24 cellular contexts compared by ENCODE assay signal in the genomic region with DNA sequence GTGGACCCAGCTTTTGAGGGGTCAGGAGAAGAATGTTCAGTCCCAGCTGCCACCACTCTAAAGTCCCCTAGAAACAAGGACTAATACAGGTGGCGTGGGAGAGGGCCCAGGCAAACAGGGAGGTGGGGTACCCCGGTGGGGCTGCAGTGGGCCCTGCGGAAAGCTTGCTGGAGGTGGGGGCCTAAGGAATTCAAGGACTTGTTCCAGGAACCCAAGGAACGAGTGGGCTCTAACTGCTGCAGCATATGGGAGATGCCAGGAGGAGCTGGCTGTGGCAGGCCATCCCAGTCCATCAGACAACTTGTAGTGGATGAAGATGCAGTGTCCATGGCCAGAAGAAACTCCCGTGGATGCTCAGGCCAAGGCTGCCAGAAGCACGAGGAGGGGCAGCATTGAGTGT. TPM values are rescaled to one million over a fixed set of nuclear protein-coding genes. Genes with fewer than 3 reads are reported as not detected.
"Had no signal": no experiment of that assay in that cellular context is flagged by ENCODE, and none has a peak within 500 bp of the region (broad histone marks: within the 10 kb centered on the region; RNA-seq: fewer than 3 reads in every experiment).

No MANE protein-coding gene starts in this region.

- H3K27ac Mint-ChIP-seq: nephron; progenitor cell of endocrine pancreas; stimulated activated memory B cell treated with anti-CD40 and anti-IgM and Interleukin-4, amounts not matched to agents 10 μg/mL and 1 μg/mL and 100 μg/mL, for 72 hours; stimulated activated naive CD8-positive, alpha-beta T cell treated with anti-CD3 and anti-CD28 coated beads, Interleukin-15, Interleukin-2, amounts not matched to agents 100 ng/mL and 50 ng/mL, for 24 hours had no signal

- H3K4me1 ChIP-seq: upper lobe of right lung had no signal

- H3K36me3 ChIP-seq: gastrocnemius medialis, pancreas, upper lobe of right lung, vagina had no signal

- H3K27me3 Mint-ChIP-seq: stimulated activated memory B cell treated with anti-CD40 and anti-IgM and Interleukin-4, amounts not matched to agents 10 μg/mL and 1 μg/mL and 100 μg/mL, for 72 hours; stimulated activated naive CD8-positive, alpha-beta T cell treated with anti-CD3 and anti-CD28 coated beads, Interleukin-15, Interleukin-2, amounts not matched to agents 100 ng/mL and 50 ng/mL, for 24 hours had no signal

- H3K27ac ChIP-seq: coronary artery, dorsolateral prefrontal cortex, epithelial cell of prostate, esophagus muscularis mucosa, gastrocnemius medialis, heart right ventricle, pancreas, tibial artery, upper lobe of right lung, vagina had no signal

- H3K4me3 ChIP-seq: coronary artery, dorsolateral prefrontal cortex, esophagus muscularis mucosa, gastrocnemius medialis, heart right ventricle, pancreas, tibial artery, upper lobe of right lung, vagina had no signal

- DNase-seq: effector CD8-positive, alpha-beta T cell; gastrocnemius medialis; heart right ventricle; hypothalamus; occipital lobe; right cardiac atrium; small intestine; stimulated activated CD4-positive, alpha-beta T cell treated with anti-CD3 and anti-CD28 coated beads, Interleukin-2, amount 100 ng/mL, for 48 hours; stimulated activated CD8-positive, alpha-beta memory T cell treated with anti-CD3 and anti-CD28 coated beads, Interleukin-4, amount 100 ng/mL, for 48 hours; tibial artery; upper lobe of right lung had no signal

- H3K4me3 Mint-ChIP-seq: nephron; stimulated activated memory B cell treated with anti-CD40 and anti-IgM and Interleukin-4, amounts not matched to agents 10 μg/mL and 1 μg/mL and 100 μg/mL, for 72 hours; stimulated activated naive CD8-positive, alpha-beta T cell treated with anti-CD3 and anti-CD28 coated beads, Interleukin-15, Interleukin-2, amounts not matched to agents 100 ng/mL and 50 ng/mL, for 24 hours had no signal

- ATAC-seq: gastrocnemius medialis; heart right ventricle; left lobe of liver; pancreas; right cardiac atrium; stimulated activated memory B cell treated with anti-CD40 and anti-IgM and Interleukin-4, amounts not matched to agents 10 μg/mL and 1 μg/mL and 100 μg/mL, for 72 hours; upper lobe of right lung had no signal

- H3K9me3 ChIP-seq: pancreas had no signal

- H3K27me3 ChIP-seq: gastrocnemius medialis, tibial artery, upper lobe of right lung, vagina had no signal

RNA-seq across cellular contexts. Expression of gene SNX20, which starts 10.6 kb away (rescaled TPM):
- total RNA-seq: fibroblast of villous mesenchyme, progenitor cell of endocrine pancreas, temporal lobe had no signal

RNA-seq across cellular contexts. Expression of gene NOD2, which starts 22.9 kb away (rescaled TPM):
- total RNA-seq: fibroblast of villous mesenchyme, progenitor cell of endocrine pancreas had no signal
